8 cellular contexts compared by ENCODE assay signal in genomic region chr7:148575640-148576411, GRCh38. TPM values are rescaled to one million over a fixed set of nuclear protein-coding genes. Genes with fewer than 3 reads are reported as not detected.
DNase-seq lines count a peak whose midpoint lies in the region; ATAC-seq and TF ChIP-seq lines count a peak whose summit lies in the region.

No MANE protein-coding gene starts in this region.

- H3K4me1 ChIP-seq in right atrium auricular region = no peaks in the 10 kb centered on the region

- ATAC-seq in SK-N-SH treated with all-trans-retinoic acid at 6 μM for 48 hours = peak; percentile 99
- ATAC-seq in GM18505 (IDR thresholded peaks at IDR 0.05; ENCODE audit: unreplicated experiment) = no peak

- H3K9me3 ChIP-seq in right atrium auricular region = no peaks in the 10 kb centered on the region

- peak; percentile 73 to 85 for TF ChIP-seq CTCF in right atrium auricular region (IDR thresholded peaks at IDR 0.05)

- TF ChIP-seq POLR2A in GM18505 (IDR thresholded peaks at IDR 0.05; ENCODE audit: borderline replicate concordance, extremely low read depth, insufficient read depth, insufficient read length) = no peak

- no peaks in the 10 kb centered on the region for H3K27me3 ChIP-seq in right atrium auricular region

- H3K4me3 ChIP-seq in right atrium auricular region (no peak overlapping the region), skeletal muscle cell (ENCODE audit: low read depth, low read length) (no peak overlapping the region)

- DNase-seq in GF-D8 (lab: John Stamatoyannopoulos, UW) (peak; percentile 47), HCEC 1CT (peak; percentile 44), NAMALWA (ENCODE audit: low spot score) (peak; percentile 87), right atrium auricular region (ENCODE audit: low spot score) (peak; percentile 68), skeletal muscle cell (ENCODE audit: low read depth) (peak; percentile 11)
- DNase-seq in activated naive CD8-positive, alpha-beta T cell treated with anti-CD3 and anti-CD28 coated beads, Interleukin-2, amount 50 U/mL, for 16 hours (ENCODE audit: low read depth, low spot score) = peak; percentile 16

- no peak overlapping the region for H3K27ac ChIP-seq in right atrium auricular region

- H3K36me3 ChIP-seq in right atrium auricular region = no peaks in the 10 kb centered on the region

TF ChIP-seq in SK-N-SH treated with all-trans-retinoic acid at 6 μM for 48 hours, 23 proteins besides CTCF, POLR2A, EP300 and RAD21:
- TF ChIP-seq TOX (CRISPR knock-in tag; IDR thresholded peaks at IDR 0.05; ENCODE audit: borderline replicate concordance) = no peak
- TF ChIP-seq PATZ1 (CRISPR knock-in tag; IDR thresholded peaks at IDR 0.05; ENCODE audit: borderline replicate concordance) = no peak
- TF ChIP-seq ESRRG (CRISPR knock-in tag; IDR thresholded peaks at IDR 0.05) = no peak
- no peak for TF ChIP-seq ZNF8 (CRISPR knock-in tag; IDR thresholded peaks at IDR 0.05)
- TF ChIP-seq ZFP30 (CRISPR knock-in tag; IDR thresholded peaks at IDR 0.05) = no peak
- no peak for TF ChIP-seq ZC3H10 (CRISPR knock-in tag; IDR thresholded peaks at IDR 0.05)
- TF ChIP-seq CSRNP3 (CRISPR knock-in tag; IDR thresholded peaks at IDR 0.05) = no peak
- no peak for TF ChIP-seq BACH2 (CRISPR knock-in tag; IDR thresholded peaks at IDR 0.05; ENCODE audit: borderline replicate concordance)
- TF ChIP-seq ZFP3 (CRISPR knock-in tag; IDR thresholded peaks at IDR 0.05) = no peak
- no peak for TF ChIP-seq TSHZ2 (CRISPR knock-in tag; IDR thresholded peaks at IDR 0.05)
- TF ChIP-seq GLIS3 (CRISPR knock-in tag; IDR thresholded peaks at IDR 0.05) = no peak
- TF ChIP-seq ZNF565 (CRISPR knock-in tag; conservative IDR thresholded peaks at IDR 0.05; ENCODE audit: low read depth) = no peak
- no peak for TF ChIP-seq ISL1 (CRISPR knock-in tag; IDR thresholded peaks at IDR 0.05)
- no peak for TF ChIP-seq ARNTL (CRISPR knock-in tag; IDR thresholded peaks at IDR 0.05; ENCODE audit: borderline replicate concordance, low read depth)
- TF ChIP-seq, protein P1, sequence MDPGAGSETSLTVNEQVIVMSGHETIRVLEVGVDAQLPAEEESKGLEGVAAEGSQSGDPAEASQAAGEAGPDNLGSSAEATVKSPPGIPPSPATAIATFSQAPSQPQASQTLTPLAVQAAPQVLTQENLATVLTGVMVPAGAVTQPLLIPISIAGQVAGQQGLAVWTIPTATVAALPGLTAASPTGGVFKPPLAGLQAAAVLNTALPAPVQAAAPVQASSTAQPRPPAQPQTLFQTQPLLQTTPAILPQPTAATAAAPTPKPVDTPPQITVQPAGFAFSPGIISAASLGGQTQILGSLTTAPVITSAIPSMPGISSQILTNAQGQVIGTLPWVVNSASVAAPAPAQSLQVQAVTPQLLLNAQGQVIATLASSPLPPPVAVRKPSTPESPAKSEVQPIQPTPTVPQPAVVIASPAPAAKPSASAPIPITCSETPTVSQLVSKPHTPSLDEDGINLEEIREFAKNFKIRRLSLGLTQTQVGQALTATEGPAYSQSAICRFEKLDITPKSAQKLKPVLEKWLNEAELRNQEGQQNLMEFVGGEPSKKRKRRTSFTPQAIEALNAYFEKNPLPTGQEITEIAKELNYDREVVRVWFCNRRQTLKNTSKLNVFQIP (CRISPR knock-in tag; IDR thresholded peaks at IDR 0.05; ENCODE audit: borderline replicate concordance, low read depth) = no peak
- no peak for TF ChIP-seq CREB5 (CRISPR knock-in tag; IDR thresholded peaks at IDR 0.05; ENCODE audit: low read depth)
- TF ChIP-seq ZNF70 (CRISPR knock-in tag; IDR thresholded peaks at IDR 0.05) = no peak

RNA-seq across cellular contexts. Expression of gene C7orf33, which starts 14.7 kb away (rescaled TPM):
- total RNA-seq in right atrium auricular region = not detected

Comparison
In these comparisons a context has a peak if more than half of its experiments do, and no peak if none do; other contexts are left out.
1. DNase-seq: peak in every context shown above with its lines; median percentile 87 in NAMALWA; 68 in right atrium auricular region; 47 in GF-D8; 44 in HCEC 1CT; 16 in activated naive CD8-positive, alpha-beta T cell treated with anti-CD3 and anti-CD28 coated beads, Interleukin-2, amount 50 U/mL, for 16 hours; 11 in skeletal muscle cell.